1 cellular context compared by ENCODE assay signal in the genomic region with DNA sequence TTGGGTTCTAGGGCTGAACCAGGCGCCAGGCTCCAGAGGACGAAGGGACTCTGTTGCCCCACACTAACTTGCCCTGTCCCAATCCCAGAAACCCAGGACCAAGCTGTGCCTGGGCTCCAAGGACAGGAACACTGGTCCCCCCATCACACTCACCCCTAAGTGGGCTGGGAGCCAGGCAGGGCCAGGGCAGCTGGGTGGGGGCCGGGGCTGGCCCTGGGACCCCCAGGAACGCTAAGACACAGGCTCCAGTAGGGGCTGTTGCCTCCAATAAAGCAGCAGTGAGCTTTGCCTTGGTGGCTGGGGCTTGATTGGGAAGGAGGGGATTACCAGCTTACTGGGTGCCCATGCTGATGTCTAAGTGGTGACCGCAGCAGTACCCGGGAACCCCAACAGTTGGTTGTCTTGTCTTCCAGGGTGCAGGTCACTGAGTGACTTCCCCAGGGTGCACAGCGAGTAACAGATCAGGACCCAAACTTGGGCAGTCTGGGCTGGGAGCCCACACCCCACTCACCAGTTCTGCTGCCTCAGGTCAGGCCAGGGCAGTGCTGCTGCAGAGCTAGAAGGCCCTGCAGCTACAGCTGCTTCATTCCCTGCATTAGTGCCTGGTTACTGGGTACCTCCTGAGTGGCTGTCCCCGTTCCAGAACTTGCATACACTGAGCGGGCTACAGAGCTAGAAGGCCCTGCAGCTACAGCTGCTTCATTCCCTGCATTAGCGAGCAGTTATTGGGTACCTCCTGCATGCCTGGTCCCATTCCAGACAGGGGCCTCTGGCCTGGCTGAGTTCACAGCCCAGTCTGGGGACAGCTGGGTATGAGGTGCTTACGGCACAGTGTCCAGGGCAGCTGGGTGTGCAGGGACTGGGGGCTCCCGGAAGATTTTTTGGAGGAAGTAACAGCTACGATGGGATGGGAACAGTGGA.
TF ChIP-seq lines count a peak whose summit lies in the region.

No MANE protein-coding gene starts in this region.

TF ChIP-seq in HCT116, 20 proteins besides CTCF, POLR2A, EP300 and RAD21:
- TF ChIP-seq, protein P1, sequence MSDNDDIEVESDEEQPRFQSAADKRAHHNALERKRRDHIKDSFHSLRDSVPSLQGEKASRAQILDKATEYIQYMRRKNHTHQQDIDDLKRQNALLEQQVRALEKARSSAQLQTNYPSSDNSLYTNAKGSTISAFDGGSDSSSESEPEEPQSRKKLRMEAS (IDR thresholded peaks at IDR 0.05), result no peak
- TF ChIP-seq ELF1 (IDR thresholded peaks at IDR 0.05; ENCODE audit: borderline replicate concordance, low read depth) (no peak), POLR2AphosphoS5 (IDR thresholded peaks at IDR 0.05; ENCODE audit: low read depth, low read length) (no peak), JUND (IDR thresholded peaks at IDR 0.05) (no peak), EZH2phosphoT487 (IDR thresholded peaks at IDR 0.05; ENCODE audit: borderline replicate concordance) (no peak), SP1 (IDR thresholded peaks at IDR 0.05; ENCODE audit: low read depth) (no peak), EZH2 (IDR thresholded peaks at IDR 0.05) (no peak)
